Comparison of ENCODE assay signal across 1 cellular context in genomic region chr6:109979033-109979921, GRCh38.
TF ChIP-seq lines count a peak whose summit lies in the region.

No MANE protein-coding gene starts in this region.

TF ChIP-seq in GM23338, 12 proteins besides CTCF, POLR2A, EP300 and RAD21 (continued from another document):
- TF ChIP-seq REST (IDR thresholded peaks at IDR 0.05; ENCODE audit: unreplicated experiment) (peak; percentile 46), POLR2AphosphoS5 (IDR thresholded peaks at IDR 0.05; ENCODE audit: low read depth) (no peak), CREB1 (CRISPR knock-in tag; IDR thresholded peaks at IDR 0.05; ENCODE audit: low read depth) (no peak)
